In the genomic region with DNA sequence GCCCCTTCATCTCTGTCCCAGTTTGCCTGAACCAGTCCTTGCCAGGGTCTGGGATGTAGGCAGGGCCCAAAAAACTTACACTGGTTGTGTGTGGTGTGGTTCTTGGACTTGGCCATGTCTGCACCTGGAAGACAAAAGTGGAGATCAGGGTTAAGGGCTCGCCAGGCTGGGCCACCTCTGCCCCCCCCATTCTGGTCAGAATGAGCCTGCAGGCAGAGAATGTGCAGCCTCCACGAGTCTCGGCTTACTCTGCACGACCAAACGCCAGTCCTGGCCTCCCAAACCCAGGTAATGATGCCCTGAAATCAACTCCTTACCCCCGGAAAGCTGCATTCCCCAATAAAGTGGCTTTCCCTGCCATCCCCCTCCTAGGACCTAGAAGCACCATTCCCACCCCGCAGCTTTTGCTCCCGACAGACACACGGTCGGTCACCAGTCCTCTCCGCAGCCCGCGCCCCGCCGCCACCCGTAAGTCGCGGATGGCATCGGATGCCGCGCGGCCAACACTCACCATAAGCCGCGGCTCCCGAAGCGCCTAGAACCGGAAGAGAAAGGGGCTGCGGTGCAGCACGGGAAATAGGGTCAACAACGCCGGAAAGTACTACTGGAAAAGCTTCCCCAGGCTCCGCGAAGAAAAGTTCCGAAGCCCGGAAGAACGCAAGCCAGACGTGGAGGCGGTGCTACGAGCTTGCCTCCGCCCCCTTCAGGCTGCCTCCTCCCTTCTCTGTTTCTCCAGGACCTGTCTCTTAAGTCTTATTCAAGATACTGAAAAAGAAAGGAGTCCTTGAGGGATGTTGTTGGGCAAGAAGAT, we compare ENCODE assay signal across 1 cellular context.
TF ChIP-seq lines count a peak whose summit lies in the region.

A gene (minus strand): TSS at position 550 of the 811 bp plus-strand sequence. CDS start 434 bp downstream, at position 116.

TF ChIP-seq in K562, 482 proteins besides CTCF, POLR2A, EP300 and RAD21 (continued from another document and continues in another):
- TF ChIP-seq, protein P1, sequence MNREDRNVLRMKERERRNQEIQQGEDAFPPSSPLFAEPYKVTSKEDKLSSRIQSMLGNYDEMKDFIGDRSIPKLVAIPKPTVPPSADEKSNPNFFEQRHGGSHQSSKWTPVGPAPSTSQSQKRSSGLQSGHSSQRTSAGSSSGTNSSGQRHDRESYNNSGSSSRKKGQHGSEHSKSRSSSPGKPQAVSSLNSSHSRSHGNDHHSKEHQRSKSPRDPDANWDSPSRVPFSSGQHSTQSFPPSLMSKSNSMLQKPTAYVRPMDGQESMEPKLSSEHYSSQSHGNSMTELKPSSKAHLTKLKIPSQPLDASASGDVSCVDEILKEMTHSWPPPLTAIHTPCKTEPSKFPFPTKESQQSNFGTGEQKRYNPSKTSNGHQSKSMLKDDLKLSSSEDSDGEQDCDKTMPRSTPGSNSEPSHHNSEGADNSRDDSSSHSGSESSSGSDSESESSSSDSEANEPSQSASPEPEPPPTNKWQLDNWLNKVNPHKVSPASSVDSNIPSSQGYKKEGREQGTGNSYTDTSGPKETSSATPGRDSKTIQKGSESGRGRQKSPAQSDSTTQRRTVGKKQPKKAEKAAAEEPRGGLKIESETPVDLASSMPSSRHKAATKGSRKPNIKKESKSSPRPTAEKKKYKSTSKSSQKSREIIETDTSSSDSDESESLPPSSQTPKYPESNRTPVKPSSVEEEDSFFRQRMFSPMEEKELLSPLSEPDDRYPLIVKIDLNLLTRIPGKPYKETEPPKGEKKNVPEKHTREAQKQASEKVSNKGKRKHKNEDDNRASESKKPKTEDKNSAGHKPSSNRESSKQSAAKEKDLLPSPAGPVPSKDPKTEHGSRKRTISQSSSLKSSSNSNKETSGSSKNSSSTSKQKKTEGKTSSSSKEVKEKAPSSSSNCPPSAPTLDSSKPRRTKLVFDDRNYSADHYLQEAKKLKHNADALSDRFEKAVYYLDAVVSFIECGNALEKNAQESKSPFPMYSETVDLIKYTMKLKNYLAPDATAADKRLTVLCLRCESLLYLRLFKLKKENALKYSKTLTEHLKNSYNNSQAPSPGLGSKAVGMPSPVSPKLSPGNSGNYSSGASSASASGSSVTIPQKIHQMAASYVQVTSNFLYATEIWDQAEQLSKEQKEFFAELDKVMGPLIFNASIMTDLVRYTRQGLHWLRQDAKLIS (CRISPR knock-in tag; IDR thresholded peaks at IDR 0.05), result peak; percentile 84
- no peak for TF ChIP-seq SREBF2 (CRISPR knock-in tag; IDR thresholded peaks at IDR 0.05)
- TF ChIP-seq TRIM28 (IDR thresholded peaks at IDR 0.05), result no peak
- TF ChIP-seq MAFF (IDR thresholded peaks at IDR 0.05; ENCODE audit: low read length), result no peak
- peak; percentile 84 for TF ChIP-seq SIN3B (IDR thresholded peaks at IDR 0.05; ENCODE audit: low read depth)
- TF ChIP-seq MTF1 (CRISPR knock-in tag; IDR thresholded peaks at IDR 0.05; ENCODE audit: borderline replicate concordance), result no peak
- TF ChIP-seq MTA2 (IDR thresholded peaks at IDR 0.05; ENCODE audit: low read depth), result peak; percentile 70
- TF ChIP-seq, protein P2, sequence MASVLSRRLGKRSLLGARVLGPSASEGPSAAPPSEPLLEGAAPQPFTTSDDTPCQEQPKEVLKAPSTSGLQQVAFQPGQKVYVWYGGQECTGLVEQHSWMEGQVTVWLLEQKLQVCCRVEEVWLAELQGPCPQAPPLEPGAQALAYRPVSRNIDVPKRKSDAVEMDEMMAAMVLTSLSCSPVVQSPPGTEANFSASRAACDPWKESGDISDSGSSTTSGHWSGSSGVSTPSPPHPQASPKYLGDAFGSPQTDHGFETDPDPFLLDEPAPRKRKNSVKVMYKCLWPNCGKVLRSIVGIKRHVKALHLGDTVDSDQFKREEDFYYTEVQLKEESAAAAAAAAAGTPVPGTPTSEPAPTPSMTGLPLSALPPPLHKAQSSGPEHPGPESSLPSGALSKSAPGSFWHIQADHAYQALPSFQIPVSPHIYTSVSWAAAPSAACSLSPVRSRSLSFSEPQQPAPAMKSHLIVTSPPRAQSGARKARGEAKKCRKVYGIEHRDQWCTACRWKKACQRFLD (CRISPR knock-in tag; IDR thresholded peaks at IDR 0.05), result no peak
- TF ChIP-seq, protein P3, sequence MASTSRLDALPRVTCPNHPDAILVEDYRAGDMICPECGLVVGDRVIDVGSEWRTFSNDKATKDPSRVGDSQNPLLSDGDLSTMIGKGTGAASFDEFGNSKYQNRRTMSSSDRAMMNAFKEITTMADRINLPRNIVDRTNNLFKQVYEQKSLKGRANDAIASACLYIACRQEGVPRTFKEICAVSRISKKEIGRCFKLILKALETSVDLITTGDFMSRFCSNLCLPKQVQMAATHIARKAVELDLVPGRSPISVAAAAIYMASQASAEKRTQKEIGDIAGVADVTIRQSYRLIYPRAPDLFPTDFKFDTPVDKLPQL (IDR thresholded peaks at IDR 0.05; ENCODE audit: extremely low read depth, insufficient read length), result peak; percentile 80
- no peak for TF ChIP-seq KDM2B (CRISPR knock-in tag; IDR thresholded peaks at IDR 0.05)
- TF ChIP-seq SP1 (CRISPR knock-in tag; IDR thresholded peaks at IDR 0.05), result peak; percentile 95
- no peak for TF ChIP-seq KLF13 (tag; IDR thresholded peaks at IDR 0.05; ENCODE audit: borderline replicate concordance, low read depth)
- 0 out of 2 replicates have a peak, but pooled peaks have one; percentile 35 for TF ChIP-seq RNF2 (IDR thresholded peaks at IDR 0.05)
- TF ChIP-seq, protein P4, sequence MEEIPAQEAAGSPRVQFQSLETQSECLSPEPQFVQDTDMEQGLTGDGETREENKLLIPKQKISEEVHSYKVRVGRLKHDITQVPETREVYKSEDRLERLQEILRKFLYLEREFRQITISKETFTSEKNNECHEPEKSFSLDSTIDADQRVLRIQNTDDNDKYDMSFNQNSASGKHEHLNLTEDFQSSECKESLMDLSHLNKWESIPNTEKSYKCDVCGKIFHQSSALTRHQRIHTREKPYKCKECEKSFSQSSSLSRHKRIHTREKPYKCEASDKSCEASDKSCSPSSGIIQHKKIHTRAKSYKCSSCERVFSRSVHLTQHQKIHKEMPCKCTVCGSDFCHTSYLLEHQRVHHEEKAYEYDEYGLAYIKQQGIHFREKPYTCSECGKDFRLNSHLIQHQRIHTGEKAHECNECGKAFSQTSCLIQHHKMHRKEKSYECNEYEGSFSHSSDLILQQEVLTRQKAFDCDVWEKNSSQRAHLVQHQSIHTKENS (CRISPR knock-in tag; IDR thresholded peaks at IDR 0.05), result no peak
- peak; percentile 42 for TF ChIP-seq NFIC (IDR thresholded peaks at IDR 0.05)
- peak; percentile 39 for TF ChIP-seq CREB1 (IDR thresholded peaks at IDR 0.05)
- TF ChIP-seq CREB1 (CRISPR knock-in tag; IDR thresholded peaks at IDR 0.05), result no peak
- TF ChIP-seq PHB2 (IDR thresholded peaks at IDR 0.05; ENCODE audit: low read depth), result no peak
- 0 out of 2 replicates have a peak, but pooled peaks have one; percentile 53 for TF ChIP-seq PHB (CRISPR knock-in tag; IDR thresholded peaks at IDR 0.05)
- no peak for TF ChIP-seq JUN (IDR thresholded peaks at IDR 0.05; ENCODE audit: borderline replicate concordance, low read depth, low read length)
- TF ChIP-seq JUN (CRISPR knock-in tag; IDR thresholded peaks at IDR 0.05; ENCODE audit: borderline replicate concordance), result no peak
- TF ChIP-seq MCM5 (IDR thresholded peaks at IDR 0.05; ENCODE audit: low read depth), result no peak
- TF ChIP-seq PHTF2 (CRISPR knock-in tag; IDR thresholded peaks at IDR 0.05), result no peak
- peak in 1 of 2 experiments; percentile 97; a peak in 2 of 4 replicates for TF ChIP-seq TRIM24 (IDR thresholded peaks at IDR 0.05)
- TF ChIP-seq, protein P5, sequence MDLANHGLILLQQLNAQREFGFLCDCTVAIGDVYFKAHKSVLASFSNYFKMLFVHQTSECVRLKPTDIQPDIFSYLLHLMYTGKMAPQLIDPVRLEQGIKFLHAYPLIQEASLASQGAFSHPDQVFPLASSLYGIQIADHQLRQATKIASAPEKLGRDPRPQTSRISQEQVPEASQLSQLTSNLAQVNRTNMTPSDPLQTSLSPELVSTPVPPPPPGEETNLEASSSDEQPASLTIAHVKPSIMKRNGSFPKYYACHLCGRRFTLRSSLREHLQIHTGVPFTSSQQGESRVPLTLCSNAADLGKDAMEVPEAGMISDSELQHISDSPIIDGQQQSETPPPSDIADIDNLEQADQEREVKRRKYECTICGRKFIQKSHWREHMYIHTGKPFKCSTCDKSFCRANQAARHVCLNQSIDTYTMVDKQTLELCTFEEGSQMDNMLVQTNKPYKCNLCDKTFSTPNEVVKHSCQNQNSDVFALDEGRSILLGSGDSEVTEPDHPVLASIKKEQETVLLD (IDR thresholded peaks at IDR 0.05), result no peak
- peak; percentile 91 for TF ChIP-seq C11orf30 (IDR thresholded peaks at IDR 0.05; ENCODE audit: low read depth)
- no peak for TF ChIP-seq RBM25 (IDR thresholded peaks at IDR 0.05; ENCODE audit: low read depth, low read length, severe bottlenecking)
- TF ChIP-seq, protein P6, sequence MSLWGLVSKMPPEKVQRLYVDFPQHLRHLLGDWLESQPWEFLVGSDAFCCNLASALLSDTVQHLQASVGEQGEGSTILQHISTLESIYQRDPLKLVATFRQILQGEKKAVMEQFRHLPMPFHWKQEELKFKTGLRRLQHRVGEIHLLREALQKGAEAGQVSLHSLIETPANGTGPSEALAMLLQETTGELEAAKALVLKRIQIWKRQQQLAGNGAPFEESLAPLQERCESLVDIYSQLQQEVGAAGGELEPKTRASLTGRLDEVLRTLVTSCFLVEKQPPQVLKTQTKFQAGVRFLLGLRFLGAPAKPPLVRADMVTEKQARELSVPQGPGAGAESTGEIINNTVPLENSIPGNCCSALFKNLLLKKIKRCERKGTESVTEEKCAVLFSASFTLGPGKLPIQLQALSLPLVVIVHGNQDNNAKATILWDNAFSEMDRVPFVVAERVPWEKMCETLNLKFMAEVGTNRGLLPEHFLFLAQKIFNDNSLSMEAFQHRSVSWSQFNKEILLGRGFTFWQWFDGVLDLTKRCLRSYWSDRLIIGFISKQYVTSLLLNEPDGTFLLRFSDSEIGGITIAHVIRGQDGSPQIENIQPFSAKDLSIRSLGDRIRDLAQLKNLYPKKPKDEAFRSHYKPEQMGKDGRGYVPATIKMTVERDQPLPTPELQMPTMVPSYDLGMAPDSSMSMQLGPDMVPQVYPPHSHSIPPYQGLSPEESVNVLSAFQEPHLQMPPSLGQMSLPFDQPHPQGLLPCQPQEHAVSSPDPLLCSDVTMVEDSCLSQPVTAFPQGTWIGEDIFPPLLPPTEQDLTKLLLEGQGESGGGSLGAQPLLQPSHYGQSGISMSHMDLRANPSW (CRISPR knock-in tag; IDR thresholded peaks at IDR 0.05), result no peak
- TF ChIP-seq U2AF2 (optimal IDR thresholded peaks at IDR 0.05; ENCODE audit: low read depth, low read length), result no peak
- TF ChIP-seq, protein P7, sequence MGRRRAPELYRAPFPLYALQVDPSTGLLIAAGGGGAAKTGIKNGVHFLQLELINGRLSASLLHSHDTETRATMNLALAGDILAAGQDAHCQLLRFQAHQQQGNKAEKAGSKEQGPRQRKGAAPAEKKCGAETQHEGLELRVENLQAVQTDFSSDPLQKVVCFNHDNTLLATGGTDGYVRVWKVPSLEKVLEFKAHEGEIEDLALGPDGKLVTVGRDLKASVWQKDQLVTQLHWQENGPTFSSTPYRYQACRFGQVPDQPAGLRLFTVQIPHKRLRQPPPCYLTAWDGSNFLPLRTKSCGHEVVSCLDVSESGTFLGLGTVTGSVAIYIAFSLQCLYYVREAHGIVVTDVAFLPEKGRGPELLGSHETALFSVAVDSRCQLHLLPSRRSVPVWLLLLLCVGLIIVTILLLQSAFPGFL (CRISPR knock-in tag; IDR thresholded peaks at IDR 0.05), result no peak
- peak; percentile 98 for TF ChIP-seq BRD4 (IDR thresholded peaks at IDR 0.05)
- TF ChIP-seq, protein P8, sequence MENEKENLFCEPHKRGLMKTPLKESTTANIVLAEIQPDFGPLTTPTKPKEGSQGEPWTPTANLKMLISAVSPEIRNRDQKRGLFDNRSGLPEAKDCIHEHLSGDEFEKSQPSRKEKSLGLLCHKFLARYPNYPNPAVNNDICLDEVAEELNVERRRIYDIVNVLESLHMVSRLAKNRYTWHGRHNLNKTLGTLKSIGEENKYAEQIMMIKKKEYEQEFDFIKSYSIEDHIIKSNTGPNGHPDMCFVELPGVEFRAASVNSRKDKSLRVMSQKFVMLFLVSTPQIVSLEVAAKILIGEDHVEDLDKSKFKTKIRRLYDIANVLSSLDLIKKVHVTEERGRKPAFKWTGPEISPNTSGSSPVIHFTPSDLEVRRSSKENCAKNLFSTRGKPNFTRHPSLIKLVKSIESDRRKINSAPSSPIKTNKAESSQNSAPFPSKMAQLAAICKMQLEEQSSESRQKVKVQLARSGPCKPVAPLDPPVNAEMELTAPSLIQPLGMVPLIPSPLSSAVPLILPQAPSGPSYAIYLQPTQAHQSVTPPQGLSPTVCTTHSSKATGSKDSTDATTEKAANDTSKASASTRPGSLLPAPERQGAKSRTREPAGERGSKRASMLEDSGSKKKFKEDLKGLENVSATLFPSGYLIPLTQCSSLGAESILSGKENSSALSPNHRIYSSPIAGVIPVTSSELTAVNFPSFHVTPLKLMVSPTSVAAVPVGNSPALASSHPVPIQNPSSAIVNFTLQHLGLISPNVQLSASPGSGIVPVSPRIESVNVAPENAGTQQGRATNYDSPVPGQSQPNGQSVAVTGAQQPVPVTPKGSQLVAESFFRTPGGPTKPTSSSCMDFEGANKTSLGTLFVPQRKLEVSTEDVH (IDR thresholded peaks at IDR 0.05; ENCODE audit: low read depth, partially characterized antibody), result peak; percentile 93
- TF ChIP-seq SRSF9 (IDR thresholded peaks at IDR 0.05; ENCODE audit: borderline replicate concordance, low read depth, low read length), result no peak
- peak; percentile 74 for TF ChIP-seq ZFX (CRISPR knock-in tag; IDR thresholded peaks at IDR 0.05)
- no peak for TF ChIP-seq MYNN (IDR thresholded peaks at IDR 0.05)
- no peak for TF ChIP-seq MYNN (CRISPR knock-in tag; IDR thresholded peaks at IDR 0.05)
- TF ChIP-seq TBL1XR1 (IDR thresholded peaks at IDR 0.05; ENCODE audit: low read length in 2 of 2), result peak in 1 of 2 experiments; percentile 60; a peak in 2 of 4 replicates
- TF ChIP-seq ZKSCAN8 (CRISPR knock-in tag; IDR thresholded peaks at IDR 0.05), result no peak
- peak; percentile 68 for TF ChIP-seq NEUROD1 (IDR thresholded peaks at IDR 0.05; ENCODE audit: borderline replicate concordance, low read depth, low read length, partially characterized antibody)
- TF ChIP-seq ZNF77 (CRISPR knock-in tag; IDR thresholded peaks at IDR 0.05), result no peak
- 0 out of 2 replicates have a peak, but pooled peaks have one; percentile 36 for TF ChIP-seq ZNF584 (CRISPR knock-in tag; IDR thresholded peaks at IDR 0.05; ENCODE audit: low read depth)
- TF ChIP-seq CXXC5 (CRISPR knock-in tag; IDR thresholded peaks at IDR 0.05), result peak; percentile 81
- TF ChIP-seq MYC (IDR thresholded peaks at IDR 0.05; ENCODE audit: low read depth, low read length), result peak; percentile 97
- peak; percentile 93 for TF ChIP-seq MYC (CRISPR knock-in tag; IDR thresholded peaks at IDR 0.05; ENCODE audit: borderline replicate concordance, low read depth)
- no peak for TF ChIP-seq NR4A1 (CRISPR knock-in tag; IDR thresholded peaks at IDR 0.05)
- TF ChIP-seq NR4A1 (tag; IDR thresholded peaks at IDR 0.05), result 0 out of 2 replicates have a peak, but pooled peaks have one; percentile 35
- TF ChIP-seq CBFA2T2 (conservative IDR thresholded peaks at IDR 0.05), result no peak
- TF ChIP-seq FOXJ2 (tag; IDR thresholded peaks at IDR 0.05), result 0 out of 2 replicates have a peak, but pooled peaks have one; percentile 32
- peak; percentile 38 for TF ChIP-seq HNRNPLL (IDR thresholded peaks at IDR 0.05; ENCODE audit: low read depth, low read length, poor library complexity, severe bottlenecking)
